In the genomic region with DNA sequence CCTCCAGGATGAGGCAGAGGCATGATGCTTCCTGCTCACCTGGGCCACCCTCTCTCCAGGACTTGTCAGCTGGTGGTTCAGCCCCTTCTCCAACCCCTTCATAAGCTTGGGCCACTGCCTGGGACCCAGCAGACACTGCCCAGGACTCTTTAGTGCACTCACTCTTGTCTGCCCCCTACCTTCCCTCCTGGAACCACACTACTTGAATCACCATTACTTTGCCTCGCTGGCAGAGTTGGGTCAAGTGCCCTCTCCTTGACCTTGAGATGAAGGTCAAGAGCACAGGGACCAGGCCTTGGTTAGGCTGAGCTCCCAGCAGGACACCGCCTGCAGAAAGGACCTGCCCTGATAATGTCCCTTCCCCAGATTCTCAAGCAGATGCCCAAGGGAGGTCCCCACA, we compare ENCODE assay signal across 17 cellular contexts. TPM values are rescaled to one million over a fixed set of nuclear protein-coding genes. Genes with fewer than 3 reads are reported as not detected.
DNase-seq lines count a peak whose midpoint lies in the region; ATAC-seq and TF ChIP-seq lines count a peak whose summit lies in the region.
"Had no signal": no experiment of that assay in that cellular context is flagged by ENCODE, and none has a peak within 500 bp of the region (broad histone marks: within the 10 kb centered on the region; RNA-seq: fewer than 3 reads in every experiment).

No MANE protein-coding gene starts in this region.

- DNase-seq in left ventricle myocardium superior (no peak), right cardiac atrium (no peak), chondrocyte (ENCODE audit: low spot score) (no peak)
- DNase-seq in stimulated activated CD4-positive, alpha-beta T cell treated with anti-CD3 and anti-CD28 coated beads, Interleukin-15, amount 100 ng/mL, for 24 hours = no peak
- no peak for DNase-seq in activated naive CD4-positive, alpha-beta T cell treated with anti-CD3 and anti-CD28 coated beads, Interleukin-2, amount 10 ng/mL, durations not matched to agents 7 days and 5 days
- DNase-seq: activated CD4-positive, alpha-beta T cell treated with anti-CD3 and anti-CD28 coated beads, Interleukin-2, amount 50 U/mL, for 48 hours; aorta; dermis blood vessel endothelial cell; heart left ventricle; kidney; MG63; NCI-H1694 treated with DMSO at 0.1 percent for 48 hours; sigmoid colon; stimulated activated CD4-positive, alpha-beta T cell treated with anti-CD3 and anti-CD28 coated beads, Interleukin-2, amount 100 ng/mL, for 48 hours; thyroid gland had no signal

- no peaks in the 10 kb centered on the region for H3K9me3 Mint-ChIP-seq in chondrocyte (ENCODE audit: low read depth)
- H3K9me3 Mint-ChIP-seq in activated naive CD4-positive, alpha-beta T cell treated with anti-CD3 and anti-CD28 coated beads, Interleukin-2, amount 10 ng/mL, durations not matched to agents 7 days and 5 days = no peaks in the 10 kb centered on the region

- no peaks in the 10 kb centered on the region for H3K4me1 Mint-ChIP-seq in chondrocyte (ENCODE audit: low read depth)
- H3K4me1 Mint-ChIP-seq in activated naive CD4-positive, alpha-beta T cell treated with anti-CD3 and anti-CD28 coated beads, Interleukin-2, amount 10 ng/mL, durations not matched to agents 7 days and 5 days = no peaks in the 10 kb centered on the region

- TF ChIP-seq CTCF in chondrocyte (IDR thresholded peaks at IDR 0.05) = peak; percentile 11

- 68% methylated on average over 2 of the region's 2 CpGs for WGBS in right cardiac atrium

- H3K27ac Mint-ChIP-seq in chondrocyte (ENCODE audit: unreplicated experiment) = no peak overlapping the region
- no peak overlapping the region for H3K27ac Mint-ChIP-seq in activated naive CD4-positive, alpha-beta T cell treated with anti-CD3 and anti-CD28 coated beads, Interleukin-2, amount 10 ng/mL, durations not matched to agents 7 days and 5 days

- no peak overlapping the region for H3K4me3 Mint-ChIP-seq in chondrocyte (ENCODE audit: unreplicated experiment)
- no peak overlapping the region for H3K4me3 Mint-ChIP-seq in activated naive CD4-positive, alpha-beta T cell treated with anti-CD3 and anti-CD28 coated beads, Interleukin-2, amount 10 ng/mL, durations not matched to agents 7 days and 5 days

- intact Hi-C loops in left ventricle myocardium superior (cut with micrococcal nuclease) (no loop called here), right cardiac atrium (cut with DNase I) (no loop called here)

- CTCF ChIA-PET in activated naive CD4-positive, alpha-beta T cell treated with anti-CD3 and anti-CD28 coated beads, Interleukin-2, amount 10 ng/mL, durations not matched to agents 7 days and 5 days (lab: Charles Lee) = interaction anchor here (1.1 to 2.1 kb wide), 3 partner anchors 8 to 373 kb away, joined by 3 to 8 read pairs (median 3); partner anchors contain the start of gene ENDOG

- no peaks in the 10 kb centered on the region for H3K27me3 ChIP-seq in right cardiac atrium (ENCODE audit: control insufficient read depth, insufficient read depth)
- H3K27me3 ChIP-seq: heart left ventricle, MG63, sigmoid colon, thyroid gland had no signal

- no peaks in the 10 kb centered on the region for H3K4me1 ChIP-seq in right cardiac atrium (ENCODE audit: control insufficient read depth, insufficient read depth, low read length)
- H3K4me1 ChIP-seq: heart left ventricle, sigmoid colon, thyroid gland had no signal

- no peaks in the 10 kb centered on the region for H3K9me3 ChIP-seq in right cardiac atrium (ENCODE audit: control insufficient read depth, low read length)
- H3K9me3 ChIP-seq: heart left ventricle, MG63, sigmoid colon, thyroid gland had no signal

- no peaks in the 10 kb centered on the region for H3K27me3 Mint-ChIP-seq in chondrocyte (ENCODE audit: low read depth)
- no peaks in the 10 kb centered on the region for H3K27me3 Mint-ChIP-seq in activated naive CD4-positive, alpha-beta T cell treated with anti-CD3 and anti-CD28 coated beads, Interleukin-2, amount 10 ng/mL, durations not matched to agents 7 days and 5 days

- peak; percentile 34 for ATAC-seq in left ventricle myocardium superior
- no peak for ATAC-seq in right cardiac atrium
- no peak for ATAC-seq in HG03378 (IDR thresholded peaks at IDR 0.05; ENCODE audit: unreplicated experiment)

- no peak overlapping the region for H3K27ac ChIP-seq in right cardiac atrium (ENCODE audit: low read length)
- H3K27ac ChIP-seq: heart left ventricle, sigmoid colon, SK-N-MC, thyroid gland had no signal

- peaks cover 13% of the 10 kb centered on the region for H3K36me3 Mint-ChIP-seq in chondrocyte (ENCODE audit: low read depth)
- peaks cover 5% of the 10 kb centered on the region for H3K36me3 Mint-ChIP-seq in activated naive CD4-positive, alpha-beta T cell treated with anti-CD3 and anti-CD28 coated beads, Interleukin-2, amount 10 ng/mL, durations not matched to agents 7 days and 5 days

- H3K4me3 ChIP-seq in right cardiac atrium (ENCODE audit: low read length) = no peak overlapping the region
- H3K4me3 ChIP-seq: heart left ventricle, MG63, sigmoid colon, SK-N-MC, thyroid gland had no signal

RNA-seq across cellular contexts. Expression of gene ENDOG, which starts 8.5 kb away (rescaled TPM):
- total RNA-seq in left ventricle myocardium superior (88.5 TPM), right cardiac atrium (10 to 100 TPM; 42.9 to 70.5 (median 56.6) TPM), chondrocyte (22.3 to 24.6 TPM (median 23.1 TPM) in 3 replicates)
- 64.5 TPM for polyA plus RNA-seq in right cardiac atrium

RNA-seq across cellular contexts. Expression of gene SPOUT1, which starts 19.8 kb away (rescaled TPM):
- 13.5 TPM for total RNA-seq in left ventricle myocardium superior
- total RNA-seq in right cardiac atrium = 10 to 100 TPM; 13.4 to 22.1 (median 17.2) TPM
- 11.9 TPM for polyA plus RNA-seq in right cardiac atrium
- total RNA-seq in chondrocyte = 25.6 to 27.6 TPM (median 26.3 TPM) in 3 replicates

RNA-seq across cellular contexts. Expression of gene TBC1D13, which starts 22.8 kb away (rescaled TPM):
- total RNA-seq in left ventricle myocardium superior (19.9 TPM), right cardiac atrium (10 to 100 TPM; 15.8 to 20.8 (median 19.3) TPM), chondrocyte (23.5 to 32.1 TPM (median 26.5 TPM) in 3 replicates)
- polyA plus RNA-seq in right cardiac atrium = 12.5 TPM

RNA-seq across cellular contexts. Expression of gene ZER1, which starts 38.1 kb away (rescaled TPM):
- total RNA-seq in left ventricle myocardium superior = 58.5 TPM
- 10 to 100 TPM; 40.6 to 56.8 (median 47.2) TPM for total RNA-seq in right cardiac atrium
- 34.7 TPM for polyA plus RNA-seq in right cardiac atrium
- total RNA-seq in chondrocyte = 33.0 to 42.7 TPM (median 33.8 TPM) in 3 replicates
